Comparison of ENCODE assay signal across 5 cellular contexts in the genomic region with DNA sequence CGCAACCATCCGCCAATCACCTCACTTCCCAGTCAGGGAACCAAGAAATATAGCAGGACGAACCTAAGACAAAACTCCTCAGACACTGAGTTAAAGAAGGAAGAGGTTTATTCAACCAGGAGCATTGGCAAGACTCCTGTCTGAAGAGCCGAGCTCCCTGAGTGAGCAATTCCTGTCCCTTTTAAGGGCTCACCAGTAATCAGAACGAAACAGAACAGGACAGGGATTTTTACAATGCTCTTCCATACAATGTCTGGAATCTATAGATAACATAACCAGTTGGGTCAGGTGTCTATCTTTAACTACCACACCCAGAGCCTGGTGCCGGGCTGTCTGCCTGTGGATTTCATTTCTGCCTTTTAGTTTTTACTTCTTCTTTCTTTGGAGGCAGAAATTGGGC. TPM values are rescaled to one million over a fixed set of nuclear protein-coding genes. Genes with fewer than 3 reads are reported as not detected.
DNase-seq lines count a peak whose midpoint lies in the region; TF ChIP-seq lines count a peak whose summit lies in the region.
"Not testable (repeated sequence)": the region's sequence is repeated elsewhere in the genome, so short reads cannot be mapped to it uniquely, and the experiment has no call there.

No MANE protein-coding gene starts in this region.

- not testable (repeated sequence) for H3K27me3 Mint-ChIP-seq in endodermal cell (ENCODE audit: insufficient read depth)

- not testable (repeated sequence) for TF ChIP-seq POLR2A in erythroblast (IDR thresholded peaks at IDR 0.05; ENCODE audit: low read length)

- H3K9ac ChIP-seq in BLaER1; endodermal cell (ENCODE audit: extremely low read depth, low read length, poor library complexity, severe bottlenecking): not testable (repeated sequence)

- H3K27ac ChIP-seq in BLaER1; endodermal cell (ENCODE audit: low read depth, low read length): not testable (repeated sequence)

- H3K36me3 ChIP-seq in BLaER1 (peaks cover 77% of the 10 kb centered on the region), endodermal cell (ENCODE audit: control insufficient read depth, insufficient read depth, low read length) (peaks cover 17% of the 10 kb centered on the region)

- peaks cover 77% of the 10 kb centered on the region for H3K36me3 Mint-ChIP-seq in endodermal cell (ENCODE audit: low read depth)

- TF ChIP-seq CTCF in endodermal cell (conservative IDR thresholded peaks at IDR 0.05): not testable (repeated sequence)

- H3K9me3 ChIP-seq in BLaER1 (peaks cover 98% of the 10 kb centered on the region), endodermal cell (ENCODE audit: control insufficient read depth, low read length) (peaks cover 100% of the 10 kb centered on the region)

- H4K20me1 ChIP-seq in BLaER1: not testable (repeated sequence)

- not testable (repeated sequence) for H3K27ac Mint-ChIP-seq in endodermal cell

- 92 to 100% methylated on average over 4 to 6 of the region's 6 CpGs for WGBS in endodermal cell (ENCODE audit: insufficient coverage in 1 of 2, insufficient read length in 1 of 2), 2 experiments

- H3K4me3 Mint-ChIP-seq in endodermal cell: not testable (repeated sequence)

- H3K4me3 ChIP-seq in BLaER1 (peak overlapping the region; percentile 41), endodermal cell (ENCODE audit: low read length) (peak overlapping the region; percentile 23)

- not testable (repeated sequence) for H3K4me1 ChIP-seq in BLaER1; endodermal cell (ENCODE audit: control insufficient read depth, insufficient read depth, low read length)

- H3K27me3 ChIP-seq in BLaER1; endodermal cell (ENCODE audit: control insufficient read depth, insufficient read depth, low read length, poor library complexity, severe bottlenecking): not testable (repeated sequence)

- not testable (repeated sequence) for H3K4me2 ChIP-seq in BLaER1

- H3K4me1 Mint-ChIP-seq in endodermal cell: not testable (repeated sequence)

- H3K9me3 Mint-ChIP-seq in endodermal cell: peaks cover 87% of the 10 kb centered on the region

- peak; percentile 29 for DNase-seq in CMK (ENCODE audit: low read depth)
- DNase-seq in OCI-M1 (lab: John Stamatoyannopoulos, UW): peak; percentile 75
- DNase-seq in endodermal cell: not testable (repeated sequence)
- peak; percentile 7 to 59 for DNase-seq in erythroblast (lab: John Stamatoyannopoulos, UW)

RNA-seq across cellular contexts. Expression of a gene that starts 32.9 kb away (rescaled TPM):
- total RNA-seq in endodermal cell: 10 to 100 TPM; 23.1 to 24.3 TPM
- polyA plus RNA-seq in endodermal cell (2013, experiment 1 of 2): 20.5 TPM
- polyA plus RNA-seq in endodermal cell (2013, experiment 2 of 2): 16.8 TPM
